ENCODE assay signal across 4 cellular contexts in the genomic region with DNA sequence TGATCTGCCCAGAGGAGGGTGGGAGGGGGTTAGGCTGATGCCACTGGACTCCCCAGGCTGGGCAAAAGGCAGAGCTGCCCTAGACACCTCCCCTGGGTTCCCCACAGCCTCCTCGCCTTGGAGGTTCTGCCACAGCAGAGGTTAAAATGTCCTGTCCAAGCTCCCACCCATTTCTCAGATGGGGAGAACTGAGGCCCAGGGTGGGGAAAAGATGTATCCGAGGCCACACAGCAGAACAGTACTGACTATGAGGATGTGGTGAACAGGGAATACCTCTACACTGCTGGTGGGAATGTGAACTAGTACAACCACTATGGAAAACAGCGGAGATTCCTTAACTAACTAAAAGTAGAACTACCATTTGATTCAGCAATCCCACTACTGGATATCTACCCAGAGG. TPM values are rescaled to one million over a fixed set of nuclear protein-coding genes. Genes with fewer than 3 reads are reported as not detected.
"Had no signal": no experiment of that assay in that cellular context is flagged by ENCODE, and none has a peak within 500 bp of the region (broad histone marks: within the 10 kb centered on the region; RNA-seq: fewer than 3 reads in every experiment).

No MANE protein-coding gene starts in this region.

RNA-seq across cellular contexts. Expression of gene SPDYE1, which starts 31.3 kb away (rescaled TPM):
- total RNA-seq: LHCN-M2, M059J, MCF 10A, NCI-H460 had no signal
